In the genomic region with DNA sequence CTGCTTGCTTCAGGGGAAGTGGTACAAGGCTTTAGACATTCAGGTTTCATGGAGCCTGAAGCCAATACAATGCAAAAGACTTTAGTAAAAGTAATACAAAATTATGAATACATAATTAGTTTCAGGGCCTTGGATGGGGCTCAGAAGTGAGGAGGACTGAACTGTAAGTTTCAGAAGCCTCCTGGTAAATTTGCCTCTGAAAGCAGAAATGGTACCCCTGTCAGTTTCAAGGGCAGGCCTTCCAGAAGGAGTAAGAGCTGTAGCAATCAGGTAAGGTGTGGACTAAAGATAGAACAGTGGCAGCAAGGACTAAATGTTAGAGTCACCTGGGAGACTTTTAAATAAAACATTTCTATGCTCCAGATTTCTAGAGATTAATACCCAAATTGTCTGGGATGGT, we compare ENCODE assay signal across 19 cellular contexts.
"Had no signal": no experiment of that assay in that cellular context is flagged by ENCODE, and none has a peak within 500 bp of the region (broad histone marks: within the 10 kb centered on the region; RNA-seq: fewer than 3 reads in every experiment).

No MANE protein-coding gene starts in this region.

- H3K9me3 ChIP-seq: MG63, SJCRH30 had no signal

- ATAC-seq: Panc1, PC-3, Right ventricle myocardium inferior, SK-N-SH treated with all-trans-retinoic acid at 6 μM for 48 hours had no signal

- H3K36me3 ChIP-seq: MG63, SJCRH30 had no signal

- H3K27me3 ChIP-seq: SJCRH30 had no signal

- H3K27ac ChIP-seq: SJCRH30 had no signal

- H3K4me1 ChIP-seq: SJCRH30 had no signal

- DNase-seq: KBM-7; MG63; NCI-H1092 treated with DMSO at 0.1 percent for 48 hours; NCI-H1436; NCI-H187; NCI-H2029; NCI-H2171; NCI-H226; NCI-H510A; NCI-H524 treated with DMSO at 0.1 percent for 48 hours; NCI-H774; NK-92 treated with Interleukin-12 subunit alpha and Interleukin-12 subunit beta, amount 100 ng/mL, for 24 hours; PC-3; SHP77 treated with DMSO at 0.1 percent for 48 hours; SJCRH30; T-helper 1 cell had no signal

- H3K4me3 ChIP-seq: MG63, SJCRH30 had no signal
